ENCODE assay signal across 15 cellular contexts in genomic region chr18:78865056-78865598, GRCh38.
DNase-seq lines count a peak whose midpoint lies in the region; ATAC-seq and TF ChIP-seq lines count a peak whose summit lies in the region.
"Had no signal": no experiment of that assay in that cellular context is flagged by ENCODE, and none has a peak within 500 bp of the region (broad histone marks: within the 10 kb centered on the region; RNA-seq: fewer than 3 reads in every experiment).

No MANE protein-coding gene starts in this region.

- no peaks in the 10 kb centered on the region for H3K9me3 ChIP-seq in thyroid gland
- H3K9me3 ChIP-seq: HAP-1 had no signal

- ATAC-seq in Right ventricle myocardium superior (ENCODE audit: poor library complexity) (peak; percentile 48), left ventricle myocardium superior (peak; percentile 48)

- H3K4me1 ChIP-seq in thyroid gland, result peaks cover 0 to 12% of the 10 kb centered on the region in 2 donors
- H3K4me1 ChIP-seq: HAP-1 had no signal

- no peaks in the 10 kb centered on the region for H3K27me3 ChIP-seq in thyroid gland

- H3K27ac ChIP-seq in thyroid gland, result peak overlapping the region in 2 of 3 donors; percentile 9 to 60

- intact Hi-C loops in Right ventricle myocardium superior (cut with DNase I) (no loop called here), cardiac septum (cut with DNase I) (no loop called here), left ventricle myocardium superior (cut with micrococcal nuclease) (no loop called here), thyroid gland (cut with DNase I) (no loop called here), head of caudate nucleus (cut with DNase I) (no loop called here)

- peak in 2 of 6 experiments; percentile 4 to 16 for TF ChIP-seq CTCF in thyroid gland (IDR thresholded peaks at IDR 0.05)

- H3K36me3 ChIP-seq in thyroid gland, result no peaks in the 10 kb centered on the region
- H3K36me3 ChIP-seq: HAP-1 had no signal

- no peak for TF ChIP-seq POLR2A in thyroid gland (IDR thresholded peaks at IDR 0.05)

- no peak overlapping the region for H3K4me3 ChIP-seq in thyroid gland (replicated peaks in 1 of 3)
- H3K4me3 ChIP-seq: HAP-1 had no signal

- WGBS in thyroid gland, 2 donors, result 48 to 62% methylated on average over 5 of the region's 5 CpGs

- DNase-seq in Right ventricle myocardium superior (no peak), cardiac septum (ENCODE audit: low spot score) (no peak), left ventricle myocardium superior (no peak), thyroid gland (peak; percentile 72 to 73), head of caudate nucleus (no peak), NCI-H1930 (lab: John Stamatoyannopoulos, UW) (no peak)
- DNase-seq: C1 segment of cervical spinal cord; Calu3; CD4-positive, alpha-beta memory T cell; COR-L47; DMS153; DND-41; GOT3; HFFc6 had no signal

Comparison
In these comparisons a context has a peak if more than half of its experiments do, and no peak if none do; other contexts are left out.
1. DNase-seq: peak in thyroid gland (2 of 2); none in Right ventricle myocardium superior (single experiment), cardiac septum (single experiment), left ventricle myocardium superior (single experiment), head of caudate nucleus (0 of 42) and NCI-H1930 (0 of 2).